11 cellular contexts compared by ENCODE assay signal in the genomic region with DNA sequence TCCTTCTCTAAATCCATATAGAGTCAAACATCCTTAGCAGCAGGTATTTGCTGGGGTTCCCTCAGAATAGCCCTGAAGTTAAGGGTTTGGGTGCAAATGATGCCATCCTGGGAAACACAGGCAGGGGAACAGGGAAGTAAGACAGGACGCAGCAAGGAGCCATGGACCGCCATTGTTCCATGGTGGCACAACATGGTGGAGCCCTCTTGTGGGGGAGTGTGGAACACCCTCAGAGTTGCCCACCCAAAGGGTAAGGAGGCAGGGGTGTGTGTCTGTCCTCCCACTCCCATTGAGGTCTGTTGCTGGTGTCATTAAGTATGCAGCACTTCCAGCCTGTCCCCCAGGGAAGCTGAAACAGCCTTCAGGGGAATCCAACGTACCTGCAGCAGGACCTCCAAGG. TPM values are rescaled to one million over a fixed set of nuclear protein-coding genes. Genes with fewer than 3 reads are reported as not detected.
DNase-seq lines count a peak whose midpoint lies in the region; ATAC-seq, FAIRE-seq and TF ChIP-seq lines count a peak whose summit lies in the region.
"Had no signal": no experiment of that assay in that cellular context is flagged by ENCODE, and none has a peak within 500 bp of the region (broad histone marks: within the 10 kb centered on the region; RNA-seq: fewer than 3 reads in every experiment).

No MANE protein-coding gene starts in this region.

- no peak overlapping the region for H3K56ac ChIP-seq in H1 (replicated peaks; ENCODE audit: insufficient read length, low read depth, low read length)

- H3K18ac ChIP-seq in H1 (ENCODE audit: extremely low read depth, low read length) = no peak overlapping the region

- no peak overlapping the region for H3K14ac ChIP-seq in H1 (ENCODE audit: insufficient read length)

- no peak overlapping the region for H4K8ac ChIP-seq in H1 (ENCODE audit: extremely low read depth, insufficient read depth, low read length)

- no peak overlapping the region for H2BK5ac ChIP-seq in H1 (ENCODE audit: low read depth, low read length)

- no peak overlapping the region for H2BK20ac ChIP-seq in H1 (ENCODE audit: low read length)

- H3K23ac ChIP-seq in H1 (ENCODE audit: insufficient read length) = no peak overlapping the region

- FAIRE-seq in H1 (lab: Jason Lieb, UNC) = no peak
- FAIRE-seq: urothelium cell line had no signal

- no peak overlapping the region for H3K4me3 Mint-ChIP-seq in activated T-helper 1 cell treated with anti-CD3 and anti-CD28 coated beads, Interleukin-12 subunit alpha, Interleukin-12 subunit beta, Interleukin-2, Interleukin-4 antibody, amounts not matched to agents 30 ng/mL and 10 ng/mL and 1 ng/mL, durations not matched to agents 14 hours and 24 hours and 36 hours

- no peak for DNase-seq in left ventricle myocardium inferior
- no peak for DNase-seq in Right ventricle myocardium inferior (ENCODE audit: missing footprints)
- peak in 1 of 2 experiments; percentile 77 for DNase-seq in H1 (ENCODE audit: low read depth in 1 of 2, low spot score in 2 of 2)
- peak; percentile 61 for DNase-seq in stimulated activated CD8-positive, alpha-beta memory T cell treated with anti-CD3 and anti-CD28 coated beads, Interleukin-4, amount 100 ng/mL, for 48 hours
- no peak for DNase-seq in effector memory CD4-positive, alpha-beta T cell
- no peak for DNase-seq in activated T-helper 1 cell treated with anti-CD3 and anti-CD28 coated beads, Interleukin-12 subunit alpha, Interleukin-12 subunit beta, Interleukin-2, Interleukin-4 antibody, amounts not matched to agents 30 ng/mL and 10 ng/mL and 1 ng/mL, durations not matched to agents 14 hours and 24 hours and 36 hours (ENCODE audit: low spot score)
- DNase-seq: amniotic stem cell, foreskin melanocyte had no signal

- H3K79me1 ChIP-seq in H1 (ENCODE audit: low read depth, low read length) = no peaks in the 10 kb centered on the region

- peaks cover 12% of the 10 kb centered on the region for H3K27me3 ChIP-seq in left ventricle myocardium inferior (ENCODE audit: low read depth)
- no peaks in the 10 kb centered on the region for H3K27me3 ChIP-seq in H1 (replicated peaks in 1 of 4; ENCODE audit: control insufficient read depth in 3 of 4, extremely low read depth in 1 of 4, insufficient read depth in 3 of 4, low read length in 3 of 4)
- H3K27me3 ChIP-seq in effector memory CD4-positive, alpha-beta T cell (replicated peaks; ENCODE audit: control insufficient read depth, insufficient read depth, low read length, poor library complexity, severe bottlenecking) = no peaks in the 10 kb centered on the region

- H4K20me1 ChIP-seq in H1 (replicated peaks in 1 of 2; ENCODE audit: control insufficient read depth in 1 of 2, insufficient read depth in 2 of 2, low read length in 2 of 2) = no peaks in the 10 kb centered on the region

- H3K36me3 Mint-ChIP-seq in activated T-helper 1 cell treated with anti-CD3 and anti-CD28 coated beads, Interleukin-12 subunit alpha, Interleukin-12 subunit beta, Interleukin-2, Interleukin-4 antibody, amounts not matched to agents 30 ng/mL and 10 ng/mL and 1 ng/mL, durations not matched to agents 14 hours and 24 hours and 36 hours (ENCODE audit: low read depth) = peaks cover 7% of the 10 kb centered on the region

- H3K9me3 ChIP-seq in left ventricle myocardium inferior (replicated peaks) = no peaks in the 10 kb centered on the region
- no peaks in the 10 kb centered on the region for H3K9me3 ChIP-seq in H1 (ENCODE audit: insufficient read depth in 2 of 2, low read depth in 1 of 2, low read length in 1 of 2)
- H3K9me3 ChIP-seq in effector memory CD4-positive, alpha-beta T cell (ENCODE audit: control insufficient read depth, low read length) = no peaks in the 10 kb centered on the region

- TF ChIP-seq RAD21 in Ishikawa (IDR thresholded peaks at IDR 0.05; ENCODE audit: low read depth) (0 out of 2 replicates have a peak, but pooled peaks have one; percentile 25), H1 (IDR thresholded peaks at IDR 0.05 in 1 of 2, conservative IDR thresholded peaks at IDR 0.05 in 1 of 2; ENCODE audit: low read depth in 2 of 2, low read length in 2 of 2) (peak; percentile 50 to 57)

- TF ChIP-seq EP300 in Ishikawa (IDR thresholded peaks at IDR 0.05; ENCODE audit: borderline replicate concordance) = no peak
- no peak for TF ChIP-seq EP300 in H1 (IDR thresholded peaks at IDR 0.05; ENCODE audit: borderline replicate concordance in 1 of 2, low read depth in 2 of 2, low read length in 2 of 2)

- H3K27ac Mint-ChIP-seq in activated T-helper 1 cell treated with anti-CD3 and anti-CD28 coated beads, Interleukin-12 subunit alpha, Interleukin-12 subunit beta, Interleukin-2, Interleukin-4 antibody, amounts not matched to agents 30 ng/mL and 10 ng/mL and 1 ng/mL, durations not matched to agents 14 hours and 24 hours and 36 hours = no peak overlapping the region

- H3K4me1 Mint-ChIP-seq in activated T-helper 1 cell treated with anti-CD3 and anti-CD28 coated beads, Interleukin-12 subunit alpha, Interleukin-12 subunit beta, Interleukin-2, Interleukin-4 antibody, amounts not matched to agents 30 ng/mL and 10 ng/mL and 1 ng/mL, durations not matched to agents 14 hours and 24 hours and 36 hours (ENCODE audit: low read depth) = peaks cover 22% of the 10 kb centered on the region

- CTCF ChIA-PET in H1 (lab: Charles Lee; ENCODE audit: partially characterized antibody) = interaction anchor here (0.6 to 5.1 kb wide), 12 partner anchors 10 to 1258 kb away, joined by 3 to 16 read pairs (median 4); no protein-coding TSS in a partner anchor

- no peaks in the 10 kb centered on the region for H3K79me2 ChIP-seq in H1 (ENCODE audit: control insufficient read depth in 1 of 2, insufficient read depth in 2 of 2, low read length in 2 of 2)

- H3K27ac ChIP-seq in left ventricle myocardium inferior (replicated peaks) (no peak overlapping the region), H1 (ENCODE audit: low read depth, low read length) (no peak overlapping the region)
- no peak overlapping the region for H3K27ac ChIP-seq in effector memory CD4-positive, alpha-beta T cell (ENCODE audit: insufficient read depth, low read length, poor library complexity, severe bottlenecking)

- H3K23me2 ChIP-seq in H1 (ENCODE audit: low read depth, low read length) = no peaks in the 10 kb centered on the region

- H3K4me1 ChIP-seq in left ventricle myocardium inferior (no peaks in the 10 kb centered on the region), H1 (replicated peaks in 1 of 4; ENCODE audit: control insufficient read depth in 3 of 4, insufficient read depth in 4 of 4, low read length in 3 of 4) (no peaks in the 10 kb centered on the region)
- H3K4me1 ChIP-seq in effector memory CD4-positive, alpha-beta T cell (ENCODE audit: control insufficient read depth, insufficient read depth, low read length, poor library complexity, severe bottlenecking) = no peaks in the 10 kb centered on the region

- H3K9me3 Mint-ChIP-seq in activated T-helper 1 cell treated with anti-CD3 and anti-CD28 coated beads, Interleukin-12 subunit alpha, Interleukin-12 subunit beta, Interleukin-2, Interleukin-4 antibody, amounts not matched to agents 30 ng/mL and 10 ng/mL and 1 ng/mL, durations not matched to agents 14 hours and 24 hours and 36 hours = peaks cover 3% of the 10 kb centered on the region

- TF ChIP-seq POLR2A in H1 (IDR thresholded peaks at IDR 0.05; ENCODE audit: control extremely low read depth in 1 of 2, low read depth in 2 of 2, low read length in 2 of 2) = no peak

- peaks cover 11% of the 10 kb centered on the region for H3K27me3 Mint-ChIP-seq in activated T-helper 1 cell treated with anti-CD3 and anti-CD28 coated beads, Interleukin-12 subunit alpha, Interleukin-12 subunit beta, Interleukin-2, Interleukin-4 antibody, amounts not matched to agents 30 ng/mL and 10 ng/mL and 1 ng/mL, durations not matched to agents 14 hours and 24 hours and 36 hours (ENCODE audit: insufficient read depth)

- H2BK15ac ChIP-seq in H1 (ENCODE audit: low read length) = no peak overlapping the region

- H3K4me3 ChIP-seq in left ventricle myocardium inferior (no peak overlapping the region), H1 (ENCODE audit: extremely low read depth in 1 of 4, insufficient read depth in 2 of 4, low read depth in 3 of 4, low read length in 4 of 4) (no peak overlapping the region)
- H3K4me3 ChIP-seq in effector memory CD4-positive, alpha-beta T cell (ENCODE audit: insufficient read depth, low read depth, low read length, poor library complexity, severe bottlenecking) = no peak overlapping the region

- no peak overlapping the region for H2BK12ac ChIP-seq in H1 (ENCODE audit: low read depth, low read length)

- intact Hi-C loops in left ventricle myocardium inferior (cut with micrococcal nuclease) (no loop called here), Right ventricle myocardium inferior (cut with DNase I) (no loop called here)
- intact Hi-C loops in activated T-helper 1 cell treated with anti-CD3 and anti-CD28 coated beads, Interleukin-12 subunit alpha, Interleukin-12 subunit beta, Interleukin-2, Interleukin-4 antibody, amounts not matched to agents 30 ng/mL and 10 ng/mL and 1 ng/mL, durations not matched to agents 14 hours and 24 hours and 36 hours (cut with micrococcal nuclease) = no loop called here

- H3K36me3 ChIP-seq in left ventricle myocardium inferior (no peaks in the 10 kb centered on the region), H1 (ENCODE audit: control insufficient read depth in 2 of 4, insufficient read depth in 4 of 4, low read length in 3 of 4) (no peaks in the 10 kb centered on the region; a peak in 1 of 8 replicates)
- no peaks in the 10 kb centered on the region for H3K36me3 ChIP-seq in effector memory CD4-positive, alpha-beta T cell (ENCODE audit: control insufficient read depth, insufficient read depth, low read length)

- POLR2A ChIA-PET in H1 (lab: Charles Lee; ENCODE audit: partially characterized antibody) = no interaction called here

- ATAC-seq in Right ventricle myocardium inferior = no peak
- no peak for ATAC-seq in HG03045 (IDR thresholded peaks at IDR 0.05; ENCODE audit: unreplicated experiment)

- 80% methylated on average over 3 of the region's 3 CpGs; no CpG with 5 or more reads in 1 of the 2 experiments for WGBS in H1 (ENCODE audit: extremely low coverage in 1 of 2, insufficient coverage in 1 of 2, insufficient read length in 1 of 2, insufficient replicate concordance in 2 of 2, low coverage in 1 of 2, low lambda C conversion rate in 2 of 2, missing lambda C conversion rate in 1 of 2), 2 experiments

- H4K91ac ChIP-seq in H1 (replicated peaks; ENCODE audit: insufficient read length, low read length) = no peak overlapping the region

- H3K9ac ChIP-seq in H1 (replicated peaks in 1 of 4; ENCODE audit: extremely low read depth in 1 of 4, low read depth in 3 of 4, low read length in 3 of 4) = no peak overlapping the region

- no peak overlapping the region for H4K5ac ChIP-seq in H1 (ENCODE audit: insufficient read length, low read depth, low read length)

- no peak overlapping the region for H2AFZ ChIP-seq in H1 (ENCODE audit: low read length)

- no peak overlapping the region for H2AK5ac ChIP-seq in H1 (ENCODE audit: low read depth, low read length)

- H3K4ac ChIP-seq in H1 (replicated peaks; ENCODE audit: insufficient read length, low read depth, low read length) = no peak overlapping the region

- H2BK120ac ChIP-seq in H1 (replicated peaks; ENCODE audit: low read depth, low read length) = no peak overlapping the region

- TF ChIP-seq CTCF in left ventricle myocardium inferior (IDR thresholded peaks at IDR 0.05; ENCODE audit: borderline replicate concordance) (peak; percentile 44), H1 (IDR thresholded peaks at IDR 0.05; ENCODE audit: control extremely low read depth in 1 of 3, insufficient read depth in 1 of 3, low read depth in 1 of 3, low read length in 3 of 3) (peak; percentile 69 to 83 (median 74))

- H3K4me2 ChIP-seq in H1 (ENCODE audit: insufficient read depth in 1 of 2, low read depth in 2 of 2, low read length in 2 of 2) = no peak overlapping the region

RNA-seq across cellular contexts. Expression of a gene that starts 20.4 kb away (rescaled TPM):
- total RNA-seq in left ventricle myocardium inferior (75.3 TPM), Right ventricle myocardium inferior (36.5 TPM)
- total RNA-seq in H1 (2021; fragmentation: NEBNext Ultra II Directional; extraction: Animal tissue kit (Norgen Biotek cat#: 25700)) = 5.5 and 6.4 TPM in 2 replicates
- 1.7 and 1.8 TPM in 2 replicates for polyA plus RNA-seq in H1 (2011; rRNA removed)
- 2.8 TPM for polyA plus RNA-seq in H1 (2011; cell fraction: cytosol; rRNA removed)
- 1.5 TPM for polyA plus RNA-seq in H1 (2011; cell fraction: nucleus; rRNA removed)
- polyA plus RNA-seq in H1 (2012, experiment 1 of 2) = 3.3 to 5.0 TPM (median 4.3 TPM) in 4 replicates
- polyA plus RNA-seq in H1 (2012, experiment 2 of 2) = 1.3 TPM
- polyA plus RNA-seq in H1 (2013, experiment 1 of 2) = 4.2 TPM
- 3.8 TPM for polyA plus RNA-seq in H1 (2013, experiment 2 of 2)
- polyA minus RNA-seq in H1 (2011; rRNA and poly(A)+ RNA removed) = 1.9 and 3.7 TPM in 2 replicates
- 2.5 TPM for polyA minus RNA-seq in H1 (2011; cell fraction: cytosol; rRNA and poly(A)+ RNA removed)
- 3.8 TPM for polyA minus RNA-seq in H1 (2011; cell fraction: nucleus; rRNA and poly(A)+ RNA removed)
- total RNA-seq in activated T-helper 1 cell treated with anti-CD3 and anti-CD28 coated beads, Interleukin-12 subunit alpha, Interleukin-12 subunit beta, Interleukin-2, Interleukin-4 antibody, amounts not matched to agents 30 ng/mL and 10 ng/mL and 1 ng/mL, durations not matched to agents 14 hours and 24 hours and 36 hours = 10.7 and 11.1 TPM in 2 replicates

RNA-seq across cellular contexts. Expression of a gene that starts 33.5 kb away (rescaled TPM):
- 11.2 TPM for total RNA-seq in left ventricle myocardium inferior
- total RNA-seq in Right ventricle myocardium inferior = 6.8 TPM
- 1.3 and 1.6 TPM in 2 replicates for total RNA-seq in H1 (2021; fragmentation: NEBNext Ultra II Directional; extraction: Animal tissue kit (Norgen Biotek cat#: 25700))
- polyA plus RNA-seq in H1 (2011; rRNA removed) = 0.30 and 0.42 TPM in 2 replicates
- 0.37 TPM for polyA plus RNA-seq in H1 (2011; cell fraction: cytosol; rRNA removed)
- polyA plus RNA-seq in H1 (2011; cell fraction: nucleus; rRNA removed) = 0.21 TPM
- polyA plus RNA-seq in H1 (2012, experiment 1 of 2) = 1.5 to 2.1 TPM (median 1.9 TPM) in 4 replicates
- 0.68 TPM for polyA plus RNA-seq in H1 (2012, experiment 2 of 2)
- polyA plus RNA-seq in H1 (2013, experiment 1 of 2) = 0.91 TPM
- polyA plus RNA-seq in H1 (2013, experiment 2 of 2) = 1.0 TPM
- 0.19 and 0.29 TPM in 2 replicates for polyA minus RNA-seq in H1 (2011; rRNA and poly(A)+ RNA removed)
- polyA minus RNA-seq in H1 (2011; cell fraction: cytosol; rRNA and poly(A)+ RNA removed) = 0.37 TPM
- 0.20 TPM for polyA minus RNA-seq in H1 (2011; cell fraction: nucleus; rRNA and poly(A)+ RNA removed)
- total RNA-seq in activated T-helper 1 cell treated with anti-CD3 and anti-CD28 coated beads, Interleukin-12 subunit alpha, Interleukin-12 subunit beta, Interleukin-2, Interleukin-4 antibody, amounts not matched to agents 30 ng/mL and 10 ng/mL and 1 ng/mL, durations not matched to agents 14 hours and 24 hours and 36 hours = not detected in 2 replicates
